19 cellular contexts compared by ENCODE assay signal in genomic region chr11:7905961-7906429, GRCh38. TPM values are rescaled to one million over a fixed set of nuclear protein-coding genes. Genes with fewer than 3 reads are reported as not detected.
DNase-seq lines count a peak whose midpoint lies in the region; ATAC-seq lines count a peak whose summit lies in the region.
"Had no signal": no experiment of that assay in that cellular context is flagged by ENCODE, and none has a peak within 500 bp of the region (broad histone marks: within the 10 kb centered on the region; RNA-seq: fewer than 3 reads in every experiment).

No MANE protein-coding gene starts in this region.

- ATAC-seq in stimulated activated naive CD8-positive, alpha-beta T cell treated with anti-CD3 and anti-CD28 coated beads, Interleukin-15, Interleukin-2, amounts not matched to agents 100 U/mL and 50 U/mL, for 24 hours: no peak
- ATAC-seq: K562, right cardiac atrium had no signal

- H3K9me3 ChIP-seq in Karpas-422 (ENCODE audit: low read length): no peaks in the 10 kb centered on the region
- no peaks in the 10 kb centered on the region for H3K9me3 ChIP-seq in mesenchymal stem cell (ENCODE audit: control insufficient read depth, low read length)
- H3K9me3 ChIP-seq: esophagus squamous epithelium had no signal

- H2AK5ac ChIP-seq in mesenchymal stem cell (ENCODE audit: low read length, severe bottlenecking): no peak overlapping the region

- H3K9me2 ChIP-seq in Karpas-422 (replicated peaks; ENCODE audit: insufficient read depth, low read length): no peaks in the 10 kb centered on the region

- no peak overlapping the region for H3K4ac ChIP-seq in mesenchymal stem cell (ENCODE audit: low read depth in 1 of 2, low read length in 2 of 2)

- no peaks in the 10 kb centered on the region for H4K20me1 ChIP-seq in Karpas-422 (ENCODE audit: insufficient read depth, low read depth, low read length)

- H3K36me3 ChIP-seq in Karpas-422 (ENCODE audit: insufficient read depth, low read length): no peaks in the 10 kb centered on the region
- H3K36me3 ChIP-seq in mesenchymal stem cell (ENCODE audit: control insufficient read depth in 1 of 2, insufficient read depth in 2 of 2, low read depth in 1 of 2, low read length in 2 of 2): no peaks in the 10 kb centered on the region
- H3K36me3 ChIP-seq: esophagus squamous epithelium had no signal

- no peaks in the 10 kb centered on the region for H3K79me2 ChIP-seq in Karpas-422 (ENCODE audit: low read length)

- H3K27ac ChIP-seq in Karpas-422 (ENCODE audit: low read length) (no peak overlapping the region), mesenchymal stem cell (ENCODE audit: low read length, poor library complexity, severe bottlenecking) (peak overlapping the region; percentile 36)

- no peak overlapping the region for H2BK15ac ChIP-seq in mesenchymal stem cell (ENCODE audit: low read depth, poor library complexity, severe bottlenecking)

- H2BK12ac ChIP-seq in mesenchymal stem cell (ENCODE audit: low read length in 2 of 2): no peak overlapping the region

- WGBS in mesenchymal stem cell: 24% methylated on average over 2 of the region's 3 CpGs

- no peak overlapping the region for H4K91ac ChIP-seq in mesenchymal stem cell (ENCODE audit: low read length)

- H3K27me3 ChIP-seq in Karpas-422 (ENCODE audit: low read length) (no peaks in the 10 kb centered on the region), mesenchymal stem cell (ENCODE audit: control insufficient read depth in 1 of 2, insufficient read depth in 1 of 2, low read length in 2 of 2) (peaks cover 0 to 12% of the 10 kb centered on the region in 2 experiments)
- H3K27me3 ChIP-seq: esophagus squamous epithelium had no signal

- no peak overlapping the region for H3K14ac ChIP-seq in mesenchymal stem cell (ENCODE audit: low read length in 2 of 2)

- DNase-seq in Karpas-422 (peak; percentile 34), ecto neural progenitor cell (ENCODE audit: low spot score) (peak; percentile 48), mesenchymal stem cell (no peak), ureter (ENCODE audit: low spot score) (peak; percentile 55), NCI-H526 treated with DMSO at 0.1 percent for 48 hours (lab: John Stamatoyannopoulos, UW) (no peak), cerebellum (ENCODE audit: low spot score) (no peak)
- DNase-seq in stimulated activated naive CD8-positive, alpha-beta T cell treated with anti-CD3 and anti-CD28 coated beads, Interleukin-15, Interleukin-2, amounts not matched to agents 100 U/mL and 50 U/mL, for 24 hours: no peak
- DNase-seq: activated naive CD4-positive, alpha-beta T cell treated with Interleukin-2 at 50 U/mL for 16 hours; caudate nucleus; CD4-positive, CD25-positive, alpha-beta regulatory T cell; esophagus squamous epithelium; GF-D8; NCI-H1436 treated with DMSO at 0.1 percent for 48 hours; NCI-H526; right cardiac atrium; SIG-M5; stimulated activated CD4-positive, alpha-beta T cell treated with anti-CD3 and anti-CD28 coated beads, Interleukin-4, amount 100 ng/mL, for 4 hours had no signal

- H3K4me3 ChIP-seq in Karpas-422 (ENCODE audit: low read length) (no peak overlapping the region), mesenchymal stem cell (ENCODE audit: insufficient read depth in 1 of 2, low read depth in 1 of 2, low read length in 2 of 2) (no peak overlapping the region)
- H3K4me3 ChIP-seq: esophagus squamous epithelium, K562 had no signal

- no peak overlapping the region for H2BK120ac ChIP-seq in mesenchymal stem cell (ENCODE audit: low read depth, low read length)

- H3K18ac ChIP-seq in mesenchymal stem cell (ENCODE audit: low read depth in 1 of 2, low read length in 2 of 2): no peak overlapping the region

- no peaks in the 10 kb centered on the region for H3K79me1 ChIP-seq in mesenchymal stem cell (replicated peaks; ENCODE audit: low read length, poor library complexity, severe bottlenecking)

- H3K9ac ChIP-seq in Karpas-422 (ENCODE audit: low read length) (no peak overlapping the region), mesenchymal stem cell (ENCODE audit: low read length) (no peak overlapping the region)

- H2BK5ac ChIP-seq in mesenchymal stem cell (ENCODE audit: low read depth, low read length, poor library complexity, severe bottlenecking): no peak overlapping the region

- H3K4me2 ChIP-seq in Karpas-422 (ENCODE audit: low read depth, low read length, poor library complexity, severe bottlenecking) (no peak overlapping the region), mesenchymal stem cell (ENCODE audit: low read length, poor library complexity, severe bottlenecking) (no peak overlapping the region)

- no peak overlapping the region for H4K8ac ChIP-seq in mesenchymal stem cell (ENCODE audit: low read length)

- H3K23ac ChIP-seq in mesenchymal stem cell (ENCODE audit: low read length in 2 of 2): no peak overlapping the region

- H3K4me1 ChIP-seq in Karpas-422 (ENCODE audit: low read length): no peaks in the 10 kb centered on the region
- H3K4me1 ChIP-seq in mesenchymal stem cell (ENCODE audit: control insufficient read depth, insufficient read depth, low read depth, low read length): peaks cover 8% of the 10 kb centered on the region

- H2AFZ ChIP-seq in Karpas-422 (ENCODE audit: low read length) (no peak overlapping the region), mesenchymal stem cell (ENCODE audit: low read depth, low read length) (no peak overlapping the region)

RNA-seq across cellular contexts. Expression of gene OR10A6, which starts 25.1 kb away (rescaled TPM):
- total RNA-seq in Karpas-422 (2014; rRNA removed; shearing (Covaris generic); ENCODE audit: low replicate concordance): not detected in 2 replicates
- polyA plus RNA-seq in mesenchymal stem cell (2013, experiment 1 of 2): not detected
- not detected for polyA plus RNA-seq in mesenchymal stem cell (2013, experiment 2 of 2)
- not detected for total RNA-seq in ureter
- total RNA-seq in cerebellum: not detected
- total RNA-seq: activated CD8-positive, alpha-beta memory T cell treated with anti-CD3 and anti-CD28 coated beads for 36 hours; CD4-positive, CD25-positive, alpha-beta regulatory T cell; esophagus squamous epithelium; K562; right cardiac atrium had no signal
- polyA plus RNA-seq: CD4-positive, CD25-positive, alpha-beta regulatory T cell; K562; right cardiac atrium had no signal

RNA-seq across cellular contexts. Expression of gene OR10A3, which starts 35.5 kb away (rescaled TPM):
- not detected in 2 replicates for total RNA-seq in Karpas-422 (2014; rRNA removed; shearing (Covaris generic); ENCODE audit: low replicate concordance)
- not detected for polyA plus RNA-seq in mesenchymal stem cell (2013, experiment 1 of 2)
- polyA plus RNA-seq in mesenchymal stem cell (2013, experiment 2 of 2): not detected
- total RNA-seq in ureter (not detected), cerebellum (not detected)
- total RNA-seq: activated CD8-positive, alpha-beta memory T cell treated with anti-CD3 and anti-CD28 coated beads for 36 hours; CD4-positive, CD25-positive, alpha-beta regulatory T cell; esophagus squamous epithelium; K562; right cardiac atrium had no signal
- polyA plus RNA-seq: CD4-positive, CD25-positive, alpha-beta regulatory T cell; K562; right cardiac atrium had no signal

RNA-seq across cellular contexts. Expression of gene NLRP10, which starts 59.3 kb away (rescaled TPM):
- total RNA-seq in Karpas-422 (2014; rRNA removed; shearing (Covaris generic); ENCODE audit: low replicate concordance): not detected in 2 replicates
- polyA plus RNA-seq in mesenchymal stem cell (2013, experiment 1 of 2): not detected
- not detected for polyA plus RNA-seq in mesenchymal stem cell (2013, experiment 2 of 2)
- total RNA-seq in ureter (not detected), cerebellum (not detected)
- total RNA-seq: activated CD8-positive, alpha-beta memory T cell treated with anti-CD3 and anti-CD28 coated beads for 36 hours; CD4-positive, CD25-positive, alpha-beta regulatory T cell; esophagus squamous epithelium; right cardiac atrium had no signal
- polyA plus RNA-seq: CD4-positive, CD25-positive, alpha-beta regulatory T cell; K562; right cardiac atrium had no signal

Comparison
In these comparisons a context has a peak if more than half of its experiments do, and no peak if none do; other contexts are left out.
1. DNase-seq: peak in Karpas-422 (single experiment), ecto neural progenitor cell (single experiment) and ureter (single experiment); none in mesenchymal stem cell (single experiment), NCI-H526 treated with DMSO at 0.1 percent for 48 hours (single experiment), cerebellum (single experiment) and stimulated activated naive CD8-positive, alpha-beta T cell treated with anti-CD3 and anti-CD28 coated beads, Interleukin-15, Interleukin-2, amounts not matched to agents 100 U/mL and 50 U/mL, for 24 hours (single experiment).